Comparison of ENCODE assay signal across 16 cellular contexts in the genomic region with DNA sequence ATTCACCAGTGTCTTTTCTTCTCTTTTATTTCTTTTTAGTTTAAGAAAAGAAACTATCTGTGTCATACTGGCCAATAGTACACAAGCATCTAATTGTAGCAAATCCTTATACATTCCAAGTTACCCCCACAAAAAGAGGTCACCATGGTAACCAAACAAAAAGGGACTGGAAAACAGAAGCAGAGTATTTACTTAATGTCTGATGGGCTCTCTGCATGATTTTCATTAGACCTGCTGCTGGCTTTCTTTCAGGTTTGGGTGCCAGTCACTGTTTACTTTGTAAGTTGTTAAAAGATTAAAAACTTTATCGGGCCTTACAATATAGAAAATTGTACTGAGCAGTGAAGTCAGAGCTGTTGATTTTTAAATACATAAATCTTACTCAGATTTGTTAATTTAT.
DNase-seq lines count a peak whose midpoint lies in the region; ATAC-seq, FAIRE-seq and TF ChIP-seq lines count a peak whose summit lies in the region.
"Had no signal": no experiment of that assay in that cellular context is flagged by ENCODE, and none has a peak within 500 bp of the region (broad histone marks: within the 10 kb centered on the region; RNA-seq: fewer than 3 reads in every experiment).

No MANE protein-coding gene starts in this region.

- POLR2A ChIA-PET in K562 (lab: Yijun Ruan, JAX): no interaction called here
- POLR2A ChIA-PET in CD8-positive, alpha-beta memory T cell (lab: Charles Lee): no interaction called here

- TF ChIP-seq POLR2A in K562 (conservative IDR thresholded peaks at IDR 0.05) (no peak), tibial nerve (IDR thresholded peaks at IDR 0.05) (no peak)

- FAIRE-seq in K562 (lab: Jason Lieb, UNC): no peak
- FAIRE-seq: GM12892 had no signal

- DNase-seq in HAP-1 (ENCODE audit: low spot score in 2 of 2) (peak; percentile 73 to 97), NCI-H2081 (lab: John Stamatoyannopoulos, UW) (peak; percentile 68 to 88), K562 (ENCODE audit: extremely low read depth in 1 of 4, low spot score in 3 of 4) (no peak), tibial nerve (ENCODE audit: low spot score in 2 of 2) (no peak)
- DNase-seq in CD8-positive, alpha-beta memory T cell: no peak
- DNase-seq: activated B cell treated with CpG ODN at 0.5 μM for 24 hours; activated naive CD4-positive, alpha-beta T cell treated with anti-CD3 and anti-CD28 coated beads for 36 hours; EL; stimulated activated naive CD4-positive, alpha-beta T cell treated with Interleukin-2 at 50 U/mL for 16 hours; SW 1271 had no signal

- intact Hi-C loops in K562 (cut with micrococcal nuclease): no loop called here

- H2AFZ ChIP-seq in K562 (ENCODE audit: low read depth, low read length): no peak overlapping the region

- ATAC-seq in K562 (no peak), GM21737 (IDR thresholded peaks at IDR 0.05; ENCODE audit: unreplicated experiment) (no peak), HG03159 (IDR thresholded peaks at IDR 0.05; ENCODE audit: unreplicated experiment) (no peak)
- ATAC-seq: Panc1 had no signal

- no peak for TF ChIP-seq RAD21 in K562 (CRISPR knock-in tag; conservative IDR thresholded peaks at IDR 0.05 in 1 of 2, IDR thresholded peaks at IDR 0.05 in 1 of 2)

- no peaks in the 10 kb centered on the region for H3K9me3 Mint-ChIP-seq in nephron
- H3K9me3 Mint-ChIP-seq in CD8-positive, alpha-beta memory T cell: no peaks in the 10 kb centered on the region
- H3K9me3 Mint-ChIP-seq: activated B cell treated with CpG ODN at 0.5 μM for 24 hours; activated naive CD4-positive, alpha-beta T cell treated with anti-CD3 and anti-CD28 coated beads for 36 hours had no signal

- H3K4me3 ChIP-seq in HAP-1: no peak overlapping the region
- no peak overlapping the region for H3K4me3 ChIP-seq in K562
- H3K4me3 ChIP-seq in CD8-positive, alpha-beta memory T cell (ENCODE audit: low read length): no peak overlapping the region
- H3K4me3 ChIP-seq in tibial nerve: no peak overlapping the region
- H3K4me3 ChIP-seq: BLaER1 treated with 17β-estradiol and CSF1 and Interleukin-3, amounts not matched to agents 10 nM and 100 nM had no signal

- H3K27ac ChIP-seq in K562 (ENCODE audit: extremely low read depth, low read depth, low read length) (no peak overlapping the region), tibial nerve (peak overlapping the region in 2 of 4 donors; percentile 29 to 52)
- H3K27ac ChIP-seq in CD8-positive, alpha-beta memory T cell (ENCODE audit: low read depth, low read length): no peak overlapping the region
- H3K27ac ChIP-seq: BLaER1 treated with 17β-estradiol and CSF1 and Interleukin-3, amounts not matched to agents 10 nM and 100 nM had no signal

- no peak overlapping the region for H3K9ac ChIP-seq in K562 (ENCODE audit: insufficient read depth in 1 of 2, low read depth in 2 of 2, low read length in 2 of 2)
- H3K9ac ChIP-seq: BLaER1 treated with 17β-estradiol and CSF1 and Interleukin-3, amounts not matched to agents 10 nM and 100 nM had no signal

- H3K79me2 ChIP-seq in K562 (ENCODE audit: control insufficient read depth, insufficient read depth, low read length): no peaks in the 10 kb centered on the region

- peak overlapping the region; percentile 19 to 59 (median 29) for H3K27ac Mint-ChIP-seq in nephron
- H3K27ac Mint-ChIP-seq in CD8-positive, alpha-beta memory T cell: no peak overlapping the region
- H3K27ac Mint-ChIP-seq: activated B cell treated with CpG ODN at 0.5 μM for 24 hours; activated naive CD4-positive, alpha-beta T cell treated with anti-CD3 and anti-CD28 coated beads for 36 hours had no signal

- no peaks in the 10 kb centered on the region for H4K20me1 ChIP-seq in K562 (replicated peaks; ENCODE audit: control insufficient read depth, insufficient read depth, low read length)
- H4K20me1 ChIP-seq: BLaER1 treated with 17β-estradiol and CSF1 and Interleukin-3, amounts not matched to agents 10 nM and 100 nM had no signal

- H3K9me3 ChIP-seq in HAP-1 (no peaks in the 10 kb centered on the region), K562 (replicated peaks; ENCODE audit: control insufficient read depth, insufficient read depth, low read depth, low read length) (no peaks in the 10 kb centered on the region), tibial nerve (no peaks in the 10 kb centered on the region)
- H3K9me3 ChIP-seq in CD8-positive, alpha-beta memory T cell (ENCODE audit: low read length): no peaks in the 10 kb centered on the region

- TF ChIP-seq EP300 in K562 (IDR thresholded peaks at IDR 0.05; ENCODE audit: low read length) (no peak), tibial nerve (IDR thresholded peaks at IDR 0.05) (no peak)

- CTCF ChIA-PET in K562 (lab: Yijun Ruan, JAX; ENCODE audit: low intra/inter-chr PET ratio): no interaction called here
- CTCF ChIA-PET in CD8-positive, alpha-beta memory T cell (lab: Charles Lee): no interaction called here

- peaks cover 6% of the 10 kb centered on the region for H3K4me1 Mint-ChIP-seq in nephron
- no peaks in the 10 kb centered on the region for H3K4me1 Mint-ChIP-seq in CD8-positive, alpha-beta memory T cell
- H3K4me1 Mint-ChIP-seq: activated B cell treated with CpG ODN at 0.5 μM for 24 hours had no signal

- no peak overlapping the region for H3K4me3 Mint-ChIP-seq in nephron
- no peak overlapping the region for H3K4me3 Mint-ChIP-seq in CD8-positive, alpha-beta memory T cell
- H3K4me3 Mint-ChIP-seq: activated B cell treated with CpG ODN at 0.5 μM for 24 hours; activated naive CD4-positive, alpha-beta T cell treated with anti-CD3 and anti-CD28 coated beads for 36 hours had no signal

- H3K27me3 Mint-ChIP-seq in nephron (ENCODE audit: low read depth): peaks cover 2% of the 10 kb centered on the region
- H3K27me3 Mint-ChIP-seq in CD8-positive, alpha-beta memory T cell: peaks cover 0 to 5% of the 10 kb centered on the region in 2 donors

- H3K27me3 ChIP-seq in HAP-1 (ENCODE audit: low read depth) (no peaks in the 10 kb centered on the region), K562 (ENCODE audit: control insufficient read depth in 2 of 2, insufficient read depth in 2 of 2, low read length in 2 of 2) (peaks cover 0 to 6% of the 10 kb centered on the region in 2 experiments; a peak in 3 of 5 replicates), tibial nerve (no peaks in the 10 kb centered on the region)
- H3K27me3 ChIP-seq in CD8-positive, alpha-beta memory T cell (ENCODE audit: insufficient read depth, low read length, poor library complexity, severe bottlenecking): no peaks in the 10 kb centered on the region

- BruUV-seq in K562 (replicated peaks; lab: Mats Ljungman, UMichigan): no TSS peak

- in situ Hi-C loops in HAP-1 (cut with MboI; ENCODE audit: low sequenced_read_pairs) (no loop called here), K562 (cut with MboI) (no loop called here)

- H3K36me3 Mint-ChIP-seq in nephron (ENCODE audit: low read depth): no peaks in the 10 kb centered on the region
- no peaks in the 10 kb centered on the region for H3K36me3 Mint-ChIP-seq in CD8-positive, alpha-beta memory T cell

- H3K4me1 ChIP-seq in HAP-1: peaks cover 34% of the 10 kb centered on the region
- H3K4me1 ChIP-seq in K562 (replicated peaks in 1 of 2; ENCODE audit: control insufficient read depth in 2 of 2, insufficient read depth in 2 of 2, low read length in 2 of 2): no peaks in the 10 kb centered on the region
- H3K4me1 ChIP-seq in CD8-positive, alpha-beta memory T cell (ENCODE audit: insufficient read depth, low read length): no peaks in the 10 kb centered on the region
- H3K4me1 ChIP-seq in tibial nerve: peaks cover 0 to 6% (median 0%) of the 10 kb centered on the region in 4 donors
- H3K4me1 ChIP-seq: BLaER1 treated with 17β-estradiol and CSF1 and Interleukin-3, amounts not matched to agents 10 nM and 100 nM had no signal

- H3K9me1 ChIP-seq in K562 (ENCODE audit: control insufficient read depth, insufficient read depth, low read length): no peaks in the 10 kb centered on the region

- TF ChIP-seq CTCF in K562 (IDR thresholded peaks at IDR 0.05 in 2 of 3, conservative IDR thresholded peaks at IDR 0.05 in 1 of 3; ENCODE audit: insufficient read depth in 2 of 3, low read depth in 1 of 3, low read length in 3 of 3) (no peak), nephron (IDR thresholded peaks at IDR 0.05; ENCODE audit: unreplicated experiment in 3 of 3) (no peak), tibial nerve (IDR thresholded peaks at IDR 0.05) (no peak)

- 0% methylated on average over 1 of the region's 1 CpG for WGBS in K562 (ENCODE audit: insufficient coverage, low coverage, missing lambda C conversion rate)
- 28 to 33% methylated on average over 1 of the region's 1 CpG for WGBS in tibial nerve, 2 donors

- no peak overlapping the region for H3K4me2 ChIP-seq in K562 (ENCODE audit: insufficient read depth, low read length)
- H3K4me2 ChIP-seq: BLaER1 treated with 17β-estradiol and CSF1 and Interleukin-3, amounts not matched to agents 10 nM and 100 nM had no signal

- H3K36me3 ChIP-seq in HAP-1 (replicated peaks) (no peaks in the 10 kb centered on the region), K562 (ENCODE audit: control insufficient read depth, insufficient read depth, low read length) (no peaks in the 10 kb centered on the region), tibial nerve (no peaks in the 10 kb centered on the region)
- H3K36me3 ChIP-seq in CD8-positive, alpha-beta memory T cell (ENCODE audit: insufficient read depth, low read length): no peaks in the 10 kb centered on the region
- H3K36me3 ChIP-seq: BLaER1 treated with 17β-estradiol and CSF1 and Interleukin-3, amounts not matched to agents 10 nM and 100 nM had no signal

TF ChIP-seq in K562, 482 proteins besides CTCF, POLR2A, EP300 and RAD21:
- TF ChIP-seq ARID1B (IDR thresholded peaks at IDR 0.05) (no peak), RFX1 (IDR thresholded peaks at IDR 0.05) (peak; percentile 47), DDX20 (tag; IDR thresholded peaks at IDR 0.05; ENCODE audit: low read depth) (no peak)

Comparison
In these comparisons a context has a peak if more than half of its experiments do, and no peak if none do; other contexts are left out.
1. DNase-seq: peak in HAP-1 (2 of 2) and NCI-H2081 (2 of 2); none in K562 (0 of 4), CD8-positive, alpha-beta memory T cell (0 of 5) and tibial nerve (0 of 2).
2. H3K27ac Mint-ChIP-seq: peak in nephron (3 of 3); none in CD8-positive, alpha-beta memory T cell (0 of 8).